ENCODE assay signal across 1 cellular context in the genomic region with DNA sequence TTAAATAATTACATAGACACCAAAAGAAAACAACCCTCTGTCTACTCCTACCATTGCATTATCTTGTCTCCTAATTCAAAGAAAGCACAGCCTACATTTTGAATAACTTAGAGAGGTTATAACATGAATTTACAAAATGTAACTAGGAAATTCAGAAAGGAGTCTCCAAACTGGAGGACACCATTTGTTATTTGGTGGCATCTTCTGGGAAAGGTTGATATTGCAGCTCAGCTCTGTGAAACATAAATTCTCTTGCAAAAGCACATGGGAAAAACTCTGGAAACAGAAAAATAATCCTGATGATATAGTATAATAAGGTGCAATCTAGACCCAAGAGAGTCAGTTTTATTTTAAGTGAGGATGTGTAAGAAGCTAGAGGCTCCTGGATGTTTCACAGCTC.
TF ChIP-seq lines count a peak whose summit lies in the region.

No MANE protein-coding gene starts in this region.

TF ChIP-seq in GM12878, 131 proteins besides CTCF, POLR2A, EP300 and RAD21 (continued from another document):
- TF ChIP-seq, protein P1, sequence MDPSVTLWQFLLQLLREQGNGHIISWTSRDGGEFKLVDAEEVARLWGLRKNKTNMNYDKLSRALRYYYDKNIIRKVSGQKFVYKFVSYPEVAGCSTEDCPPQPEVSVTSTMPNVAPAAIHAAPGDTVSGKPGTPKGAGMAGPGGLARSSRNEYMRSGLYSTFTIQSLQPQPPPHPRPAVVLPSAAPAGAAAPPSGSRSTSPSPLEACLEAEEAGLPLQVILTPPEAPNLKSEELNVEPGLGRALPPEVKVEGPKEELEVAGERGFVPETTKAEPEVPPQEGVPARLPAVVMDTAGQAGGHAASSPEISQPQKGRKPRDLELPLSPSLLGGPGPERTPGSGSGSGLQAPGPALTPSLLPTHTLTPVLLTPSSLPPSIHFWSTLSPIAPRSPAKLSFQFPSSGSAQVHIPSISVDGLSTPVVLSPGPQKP (IDR thresholded peaks at IDR 0.05; ENCODE audit: low read depth, low read length), result no peak
- no peak for TF ChIP-seq MYC (IDR thresholded peaks at IDR 0.05; ENCODE audit: insufficient read depth, insufficient read length, insufficient replicate concordance, low read length, severe bottlenecking)
- no peak for TF ChIP-seq ZSCAN29 (IDR thresholded peaks at IDR 0.05)
- no peak for TF ChIP-seq FOXM1 (IDR thresholded peaks at IDR 0.05; ENCODE audit: low read depth, low read length)
- no peak for TF ChIP-seq FOXK2 (IDR thresholded peaks at IDR 0.05)
- TF ChIP-seq CBX5 (IDR thresholded peaks at IDR 0.05; ENCODE audit: low read depth), result no peak
- TF ChIP-seq BRCA1 (IDR thresholded peaks at IDR 0.05; ENCODE audit: low read depth, low read length), result no peak
